Comparison of ENCODE assay signal across 8 cellular contexts in genomic region chr11:11842426-11843008, GRCh38. TPM values are rescaled to one million over a fixed set of nuclear protein-coding genes. Genes with fewer than 3 reads are reported as not detected.
DNase-seq lines count a peak whose midpoint lies in the region; ATAC-seq and TF ChIP-seq lines count a peak whose summit lies in the region.

No MANE protein-coding gene starts in this region.

- peak overlapping the region; percentile 90 for H3K27ac ChIP-seq in KOPT-K1 (ENCODE audit: low read depth, low read length, poor library complexity, severe bottlenecking)

- in situ Hi-C loops in astrocyte of the spinal cord (cut with HindIII; ENCODE audit: low sequenced_read_pairs) = no loop called here

- H3K27me3 Mint-ChIP-seq in type B pancreatic cell = no peaks in the 10 kb centered on the region

- no peak overlapping the region for H3K27ac Mint-ChIP-seq in type B pancreatic cell

- H3K4me1 Mint-ChIP-seq in type B pancreatic cell (ENCODE audit: unreplicated experiment) = peaks cover 27% of the 10 kb centered on the region

- no peaks in the 10 kb centered on the region for H3K9me3 Mint-ChIP-seq in type B pancreatic cell

- DNase-seq in GDM1 (lab: John Stamatoyannopoulos, UW) (peak; percentile 60), SKM-1 (lab: John Stamatoyannopoulos, UW; ENCODE audit: unreplicated experiment) (peak; percentile 66), astrocyte of the spinal cord (ENCODE audit: low read depth, low spot score) (peak; percentile 86), type B pancreatic cell (ENCODE audit: extremely low spot score, unreplicated experiment) (no peak)
- peak; percentile 51 for DNase-seq in stimulated activated CD4-positive, alpha-beta T cell treated with anti-CD3 and anti-CD28 coated beads, Interleukin-12 subunit alpha, Interleukin-12 subunit beta, amount 100 ng/mL, for 4 hours

- no peak overlapping the region for H3K4me3 Mint-ChIP-seq in type B pancreatic cell

- TF ChIP-seq CTCF in astrocyte of the spinal cord (IDR thresholded peaks at IDR 0.05; ENCODE audit: low read depth, low read length) (no peak), type B pancreatic cell (conservative IDR thresholded peaks at IDR 0.05) (no peak)

- peak; percentile 39 for ATAC-seq in GM21825 (IDR thresholded peaks at IDR 0.05; ENCODE audit: unreplicated experiment)

- H3K9me3 ChIP-seq in KOPT-K1 (ENCODE audit: insufficient read depth, low read length, poor library complexity, severe bottlenecking) (no peaks in the 10 kb centered on the region), iPS-18c (ENCODE audit: control insufficient read depth, insufficient read depth, low read length) (no peaks in the 10 kb centered on the region)

- H3K36me3 Mint-ChIP-seq in type B pancreatic cell = no peaks in the 10 kb centered on the region

- H3K36me3 ChIP-seq in KOPT-K1 (ENCODE audit: insufficient read depth, low read length) = no peaks in the 10 kb centered on the region

- H3K4me3 ChIP-seq in astrocyte of the spinal cord (ENCODE audit: low read depth, low read length) (peak overlapping the region; percentile 76), iPS-18c (ENCODE audit: insufficient read depth, low read depth, low read length) (peak overlapping the region; percentile 82)

RNA-seq across cellular contexts. Expression of gene USP47, which starts 0.7 kb away (rescaled TPM):
- 46.3 and 54.4 TPM in 2 replicates for total RNA-seq in type B pancreatic cell (ENCODE audit: low replicate concordance)
